In genomic region chr13:27403252-27403678, GRCh38 we compare ENCODE assay signal across 12 cellular contexts. TPM values are rescaled to one million over a fixed set of nuclear protein-coding genes. Genes with fewer than 3 reads are reported as not detected.
DNase-seq lines count a peak whose midpoint lies in the region; ATAC-seq and TF ChIP-seq lines count a peak whose summit lies in the region.
"Had no signal": no experiment of that assay in that cellular context is flagged by ENCODE, and none has a peak within 500 bp of the region (broad histone marks: within the 10 kb centered on the region; RNA-seq: fewer than 3 reads in every experiment).

No MANE protein-coding gene starts in this region.

- no peak overlapping the region for H2AFZ ChIP-seq in neural progenitor cell (replicated peaks)

- no peaks in the 10 kb centered on the region for H3K36me3 Mint-ChIP-seq in neural progenitor cell
- H3K36me3 Mint-ChIP-seq: T-cell had no signal

- peak overlapping the region; percentile 36 for H3K4me2 ChIP-seq in neural progenitor cell

- H3K27me3 ChIP-seq in AG04450 (ENCODE audit: control insufficient read depth, insufficient read depth, low read length) = peaks cover 11% of the 10 kb centered on the region
- H3K27me3 ChIP-seq in neural progenitor cell = no peaks in the 10 kb centered on the region

- no peak for ATAC-seq in HG03039 (IDR thresholded peaks at IDR 0.05; ENCODE audit: unreplicated experiment)
- ATAC-seq: T-cell had no signal

- H3K9me3 Mint-ChIP-seq in neural progenitor cell = no peaks in the 10 kb centered on the region
- H3K9me3 Mint-ChIP-seq: T-cell had no signal

- H3K27ac ChIP-seq in AG04450 (ENCODE audit: low read depth, low read length) (no peak overlapping the region), neural progenitor cell (no peak overlapping the region)

- peak overlapping the region; percentile 69 for H3K27ac Mint-ChIP-seq in neural progenitor cell
- H3K27ac Mint-ChIP-seq: T-cell had no signal

- POLR2A ChIA-PET in AG04450 (lab: Yijun Ruan, JAX) = interaction anchor here (1.1 kb wide), 1 partner anchor 47 kb away, joined by 5 read pairs; the partner anchor contains the start of gene MTIF3

- H3K4me3 ChIP-seq in AG04450 (ENCODE audit: low read depth, low read length) = no peak overlapping the region
- no peak overlapping the region for H3K4me3 ChIP-seq in fibroblast of mammary gland (ENCODE audit: control insufficient read depth, low read depth, low read length)
- no peak overlapping the region for H3K4me3 ChIP-seq in neural progenitor cell

- no peaks in the 10 kb centered on the region for H3K79me2 ChIP-seq in neural progenitor cell (ENCODE audit: low read depth)

- peaks cover 3% of the 10 kb centered on the region for H3K27me3 Mint-ChIP-seq in neural progenitor cell (ENCODE audit: insufficient read depth, low read depth)

- H3K4me3 Mint-ChIP-seq in neural progenitor cell = no peak overlapping the region
- H3K4me3 Mint-ChIP-seq: T-cell had no signal

- H3K9me3 ChIP-seq in AG04450 (ENCODE audit: control insufficient read depth, insufficient read depth, low read length) = peaks cover 3% of the 10 kb centered on the region; the same call in 1 of the 2 replicates
- H3K9me3 ChIP-seq in neural progenitor cell (ENCODE audit: low read depth) = no peaks in the 10 kb centered on the region

- H3K36me3 ChIP-seq in neural progenitor cell = no peaks in the 10 kb centered on the region

- CTCF ChIA-PET in AG04450 (lab: Charles Lee) = interaction anchor here (0.5 to 1.8 kb wide), 4 partner anchors 41 to 1417 kb away, joined by 3 to 9 read pairs (median 4); partner anchors contain the start of gene MTUS2

- DNase-seq in AG04450 (ENCODE audit: low read depth, low spot score) (peak; percentile 16), M059J (ENCODE audit: low read depth) (peak; percentile 72), fibroblast of mammary gland (ENCODE audit: low read depth) (peak; percentile 48), neural progenitor cell (ENCODE audit: low spot score) (peak; percentile 61), NCI-H2227 (lab: John Stamatoyannopoulos, UW; ENCODE audit: unreplicated experiment) (no peak), DMS153 treated with DMSO at 0.1 percent for 48 hours (lab: John Stamatoyannopoulos, UW; ENCODE audit: unreplicated experiment) (no peak), ecto neural progenitor cell (ENCODE audit: low spot score) (no peak)
- DNase-seq: activated gamma-delta T cell treated with Interleukin-2 at 50 U/mL for 16 hours, COR-L47, KG1, T-cell had no signal

- H3F3A ChIP-seq in neural progenitor cell (ENCODE audit: low read depth) = no peaks in the 10 kb centered on the region

- peaks cover 14% of the 10 kb centered on the region for H3K4me1 Mint-ChIP-seq in neural progenitor cell

- no peak overlapping the region for H3K9ac ChIP-seq in neural progenitor cell

- no peaks in the 10 kb centered on the region for H4K20me1 ChIP-seq in neural progenitor cell (ENCODE audit: low read depth)

- no peak for TF ChIP-seq CTCF in AG04450 (IDR thresholded peaks at IDR 0.05; ENCODE audit: low read depth, low read length)
- TF ChIP-seq CTCF in fibroblast of mammary gland (conservative IDR thresholded peaks at IDR 0.05; ENCODE audit: control insufficient read depth, insufficient read depth, low read depth, low read length) = no peak
- TF ChIP-seq CTCF in neural progenitor cell (IDR thresholded peaks at IDR 0.05) = no peak

- peaks cover 9% of the 10 kb centered on the region for H3K4me1 ChIP-seq in neural progenitor cell

RNA-seq across cellular contexts. Expression of gene GTF3A, which starts 21.2 kb away (rescaled TPM):
- polyA plus RNA-seq in AG04450 (2011; rRNA removed) = 89.0 and 104 TPM in 2 replicates
- 30.9 and 39.1 TPM in 2 replicates for polyA minus RNA-seq in AG04450 (2011; rRNA and poly(A)+ RNA removed)
- total RNA-seq in M059J (2014; rRNA removed; shearing (Covaris generic)) = 148 and 153 TPM in 2 replicates
- total RNA-seq in neural progenitor cell (ENCODE audit: low replicate concordance) = 78.4 and 126 TPM in 2 replicates

RNA-seq across cellular contexts. Expression of gene MTIF3, which starts 47.1 kb away (rescaled TPM):
- polyA plus RNA-seq in AG04450 (2011; rRNA removed) = 52.1 and 72.5 TPM in 2 replicates
- 13.9 and 18.4 TPM in 2 replicates for polyA minus RNA-seq in AG04450 (2011; rRNA and poly(A)+ RNA removed)
- total RNA-seq in M059J (2014; rRNA removed; shearing (Covaris generic)) = 61.7 and 76.7 TPM in 2 replicates
- total RNA-seq in neural progenitor cell (ENCODE audit: low replicate concordance) = 47.0 and 65.8 TPM in 2 replicates

Comparison
In these comparisons a context has a peak if more than half of its experiments do, and no peak if none do; other contexts are left out.
1. DNase-seq: peak in AG04450 (single experiment), M059J (single experiment), fibroblast of mammary gland (single experiment) and neural progenitor cell (single experiment); none in NCI-H2227 (single experiment), DMS153 treated with DMSO at 0.1 percent for 48 hours (single experiment) and ecto neural progenitor cell (single experiment).